Comparison of ENCODE assay signal across 11 cellular contexts in the genomic region with DNA sequence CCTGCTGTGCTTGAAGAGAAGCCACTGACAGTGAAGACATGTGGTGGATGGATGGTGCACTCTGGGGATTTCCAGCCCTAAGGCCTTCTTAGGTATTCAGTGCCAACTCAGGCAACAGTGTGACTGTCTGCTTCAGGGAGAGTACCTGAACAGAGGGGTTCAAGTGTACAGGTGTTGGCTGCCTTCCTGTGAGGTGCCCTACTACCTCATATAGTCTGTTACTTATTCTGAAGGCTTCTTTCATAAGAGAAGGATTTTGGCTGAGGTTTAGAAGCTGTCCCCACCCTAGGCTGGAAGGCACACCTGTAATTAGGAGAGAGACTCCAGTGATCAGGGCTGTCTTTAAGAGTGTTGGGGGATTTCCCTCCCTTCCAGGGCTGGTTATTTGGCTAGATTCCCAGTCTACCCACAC. TPM values are rescaled to one million over a fixed set of nuclear protein-coding genes. Genes with fewer than 3 reads are reported as not detected.
DNase-seq lines count a peak whose midpoint lies in the region; ATAC-seq and TF ChIP-seq lines count a peak whose summit lies in the region.
"Had no signal": no experiment of that assay in that cellular context is flagged by ENCODE, and none has a peak within 500 bp of the region (broad histone marks: within the 10 kb centered on the region; RNA-seq: fewer than 3 reads in every experiment).

No MANE protein-coding gene starts in this region.

- DNase-seq in GM13976 (ENCODE audit: low spot score), result peak; percentile 26
- no peak for DNase-seq in left ventricle myocardium inferior
- DNase-seq in retina, result no peak
- DNase-seq in CD14-positive monocyte (ENCODE audit: low spot score), result no peak
- DNase-seq in coronary artery (ENCODE audit: low spot score), result no peak
- DNase-seq: caudate nucleus had no signal

- peak overlapping the region; percentile 83 for H3K27ac Mint-ChIP-seq in T-helper 1 cell treated with Interleukin-12 subunit alpha and Interleukin-12 subunit beta and Interleukin-4 antibody, amounts not matched to agents 30 μg/mL and 1 μg/mL, for 36 hours
- H3K27ac Mint-ChIP-seq in CD14-positive monocyte, result no peak overlapping the region
- H3K27ac Mint-ChIP-seq: IgD-negative memory B cell had no signal

- H3K4me1 Mint-ChIP-seq in T-helper 1 cell treated with Interleukin-12 subunit alpha and Interleukin-12 subunit beta and Interleukin-4 antibody, amounts not matched to agents 30 μg/mL and 1 μg/mL, for 36 hours (ENCODE audit: low read depth), result peaks cover 28% of the 10 kb centered on the region
- no peaks in the 10 kb centered on the region for H3K4me1 Mint-ChIP-seq in CD14-positive monocyte
- H3K4me1 Mint-ChIP-seq: IgD-negative memory B cell had no signal

- no peak for TF ChIP-seq CTCF in GM13976 (IDR thresholded peaks at IDR 0.05; ENCODE audit: borderline replicate concordance, control extremely low read depth, extremely low read depth, insufficient read depth, missing control alignments)
- TF ChIP-seq CTCF in left ventricle myocardium inferior (IDR thresholded peaks at IDR 0.05; ENCODE audit: borderline replicate concordance), result no peak
- TF ChIP-seq CTCF in CD14-positive monocyte (IDR thresholded peaks at IDR 0.05), result no peak
- no peak for TF ChIP-seq CTCF in coronary artery (IDR thresholded peaks at IDR 0.05)

- H3K27ac ChIP-seq in left ventricle myocardium inferior (replicated peaks), result no peak overlapping the region
- no peak overlapping the region for H3K27ac ChIP-seq in coronary artery

- no peaks in the 10 kb centered on the region for H3K27me3 Mint-ChIP-seq in T-helper 1 cell treated with Interleukin-12 subunit alpha and Interleukin-12 subunit beta and Interleukin-4 antibody, amounts not matched to agents 30 μg/mL and 1 μg/mL, for 36 hours (ENCODE audit: low read depth)
- peaks cover 0 to 6% (median 2%) of the 10 kb centered on the region in 3 donors for H3K27me3 Mint-ChIP-seq in CD14-positive monocyte (ENCODE audit: low read depth in 3 of 3)
- H3K27me3 Mint-ChIP-seq: IgD-negative memory B cell had no signal

- no peaks in the 10 kb centered on the region for H3K4me1 ChIP-seq in left ventricle myocardium inferior

- peaks cover 1% of the 10 kb centered on the region for H3K36me3 Mint-ChIP-seq in T-helper 1 cell treated with Interleukin-12 subunit alpha and Interleukin-12 subunit beta and Interleukin-4 antibody, amounts not matched to agents 30 μg/mL and 1 μg/mL, for 36 hours (ENCODE audit: low read depth)
- H3K36me3 Mint-ChIP-seq in CD14-positive monocyte, result no peaks in the 10 kb centered on the region
- H3K36me3 Mint-ChIP-seq: IgD-negative memory B cell had no signal

- no peaks in the 10 kb centered on the region for H3K36me3 ChIP-seq in left ventricle myocardium inferior

- no peaks in the 10 kb centered on the region for H3K27me3 ChIP-seq in left ventricle myocardium inferior (ENCODE audit: low read depth)

- intact Hi-C loops in left ventricle myocardium inferior (cut with micrococcal nuclease), result no loop called here
- intact Hi-C loops in CD14-positive monocyte (cut with micrococcal nuclease), result no loop called here

- H3K9me3 Mint-ChIP-seq in T-helper 1 cell treated with Interleukin-12 subunit alpha and Interleukin-12 subunit beta and Interleukin-4 antibody, amounts not matched to agents 30 μg/mL and 1 μg/mL, for 36 hours, result peaks cover 3% of the 10 kb centered on the region
- peaks cover 7 to 14% (median 9%) of the 10 kb centered on the region in 7 donors for H3K9me3 Mint-ChIP-seq in CD14-positive monocyte

- ATAC-seq in GM19043 (IDR thresholded peaks at IDR 0.05; ENCODE audit: low read depth, unreplicated experiment), result peak; percentile 50
- peak; percentile 65 for ATAC-seq in HG02852 (IDR thresholded peaks at IDR 0.05; ENCODE audit: unreplicated experiment)

- H3K4me3 Mint-ChIP-seq in T-helper 1 cell treated with Interleukin-12 subunit alpha and Interleukin-12 subunit beta and Interleukin-4 antibody, amounts not matched to agents 30 μg/mL and 1 μg/mL, for 36 hours, result no peak overlapping the region
- H3K4me3 Mint-ChIP-seq in CD14-positive monocyte, result no peak overlapping the region
- H3K4me3 Mint-ChIP-seq: IgD-negative memory B cell had no signal

- in situ Hi-C loops in GM13976 (cut with MboI; ENCODE audit: low sequenced_read_pairs, unreplicated experiment), result no loop called here

- no peaks in the 10 kb centered on the region for H3K9me3 ChIP-seq in left ventricle myocardium inferior (replicated peaks)

- no peak overlapping the region for H3K4me3 ChIP-seq in left ventricle myocardium inferior
- H3K4me3 ChIP-seq in coronary artery, result no peak overlapping the region
- H3K4me3 ChIP-seq: lung had no signal

RNA-seq across cellular contexts. Expression of a gene that starts 1.8 kb away (rescaled TPM):
- not detected for total RNA-seq in left ventricle myocardium inferior
- polyA plus RNA-seq in CD14-positive monocyte, result not detected
- total RNA-seq: lung had no signal
- polyA plus RNA-seq: IgD-negative memory B cell, lung had no signal
